8 cellular contexts compared by ENCODE assay signal in genomic region chr7:92621026-92621540, GRCh38. TPM values are rescaled to one million over a fixed set of nuclear protein-coding genes. Genes with fewer than 3 reads are reported as not detected.
A peak's percentile ranks its signal among the peaks of the same experiment; 100 is the strongest.
DNase-seq lines count a peak whose midpoint lies in the region; ATAC-seq and TF ChIP-seq lines count a peak whose summit lies in the region.

No MANE protein-coding gene starts in this region.

- H3K4me1 Mint-ChIP-seq in CD14-positive monocyte, result peaks cover 22% of the 10 kb centered on the region

- peak; percentile 75 for DNase-seq in CD14-positive monocyte (ENCODE audit: low spot score)
- DNase-seq in NOMO-1 (lab: John Stamatoyannopoulos, UW; ENCODE audit: unreplicated experiment in 2 of 2), result peak; percentile 99 to 100
- DNase-seq in activated CD8-positive, alpha-beta memory T cell treated with anti-CD3 and anti-CD28 coated beads for 1 hour (ENCODE audit: extremely low read depth in 1 of 2, low read depth in 1 of 2), result peak; percentile 62 to 63
- peak in 2 of 3 donors; percentile 37 to 64 for DNase-seq in mucosa of descending colon
- peak; percentile 45 to 50 for DNase-seq in stimulated activated CD8-positive, alpha-beta memory T cell treated with anti-CD3 and anti-CD28 coated beads, Interleukin-7, amount 100 ng/mL, for 1 hour (ENCODE audit: low read depth in 2 of 2)

- peak overlapping the region; percentile 53 to 92 (median 80) for H3K27ac Mint-ChIP-seq in CD14-positive monocyte

- no peak overlapping the region for H3K9ac ChIP-seq in endocrine pancreas (ENCODE audit: control insufficient read depth, insufficient read depth, low read length)

- ATAC-seq in GM19351 (IDR thresholded peaks at IDR 0.05; ENCODE audit: unreplicated experiment) (peak; percentile 70), HG03521 (IDR thresholded peaks at IDR 0.05; ENCODE audit: unreplicated experiment) (peak; percentile 57), mucosa of descending colon (peak; percentile 91)

- peaks cover 10 to 13% of the 10 kb centered on the region in 2 donors for H3K36me3 Mint-ChIP-seq in CD14-positive monocyte

- H3K36me3 ChIP-seq in endocrine pancreas (ENCODE audit: control insufficient read depth, insufficient read depth, low read length) (no peaks in the 10 kb centered on the region), mucosa of descending colon (ENCODE audit: low read depth) (no peaks in the 10 kb centered on the region)

- H3K4me1 ChIP-seq in endocrine pancreas (ENCODE audit: control insufficient read depth, insufficient read depth, low read length) (peaks cover 10% of the 10 kb centered on the region), mucosa of descending colon (ENCODE audit: low read depth) (no peaks in the 10 kb centered on the region)

- H3K9me3 Mint-ChIP-seq in CD14-positive monocyte, result no peaks in the 10 kb centered on the region

- H3K27me3 ChIP-seq in endocrine pancreas (ENCODE audit: control insufficient read depth, insufficient read depth, low read length), result no peaks in the 10 kb centered on the region

- H3K27me3 Mint-ChIP-seq in CD14-positive monocyte (ENCODE audit: low read depth in 3 of 3), result no peaks in the 10 kb centered on the region

- peak overlapping the region; percentile 45 to 76 for H3K4me3 Mint-ChIP-seq in CD14-positive monocyte

- intact Hi-C loops in CD14-positive monocyte (cut with micrococcal nuclease) (loop anchor here in 1 of 2 donors (5.0 kb wide), 2 partner anchors 71 to 211 kb away; no protein-coding TSS in a partner anchor), mucosa of descending colon (cut with DNase I, micrococcal nuclease) (loop anchor here (5.0 to 10.0 kb wide), 5 partner anchors 64 to 436 kb away; no protein-coding TSS in a partner anchor)

- TF ChIP-seq CTCF in CD14-positive monocyte (IDR thresholded peaks at IDR 0.05), result peak; percentile 80
- TF ChIP-seq CTCF in mucosa of descending colon (IDR thresholded peaks at IDR 0.05), result peak; percentile 55

- no peaks in the 10 kb centered on the region for H3K9me3 ChIP-seq in endocrine pancreas (ENCODE audit: control insufficient read depth, low read length)
- H3K9me3 ChIP-seq in mucosa of descending colon, result no peaks in the 10 kb centered on the region

- peak overlapping the region; percentile 58 for H3K4me3 ChIP-seq in endocrine pancreas (ENCODE audit: control insufficient read depth, insufficient read depth, low read length)
- H3K4me3 ChIP-seq in mucosa of descending colon, result no peak overlapping the region

RNA-seq across cellular contexts. Expression of gene FAM133B, which starts 30.9 kb away (rescaled TPM):
- 1 to 10 TPM; 5.8 to 9.3 TPM for polyA plus RNA-seq in CD14-positive monocyte
- 10 to 100 TPM; 17.3 to 25.7 (median 21.9) TPM for total RNA-seq in mucosa of descending colon

Comparison
In these comparisons a context has a peak if more than half of its experiments do, and no peak if none do; other contexts are left out.
1. DNase-seq: peak in every context shown above with its lines; median percentile 100 in NOMO-1; 75 in CD14-positive monocyte; 62 in activated CD8-positive, alpha-beta memory T cell treated with anti-CD3 and anti-CD28 coated beads for 1 hour; 50 in mucosa of descending colon; 48 in stimulated activated CD8-positive, alpha-beta memory T cell treated with anti-CD3 and anti-CD28 coated beads, Interleukin-7, amount 100 ng/mL, for 1 hour.